ENCODE assay signal across 31 cellular contexts in genomic region chr6:11419763-11420453, GRCh38.
"Had no signal": no experiment of that assay in that cellular context is flagged by ENCODE, and none has a peak within 500 bp of the region (broad histone marks: within the 10 kb centered on the region; RNA-seq: fewer than 3 reads in every experiment).

No MANE protein-coding gene starts in this region.

- FAIRE-seq: astrocyte, colon had no signal

- H3K27me3 ChIP-seq: brain microvascular endothelial cell, esophagus squamous epithelium, gastroesophageal sphincter had no signal

- ATAC-seq: activated CD4-positive, CD25-positive, alpha-beta regulatory T cell treated with anti-CD3 and anti-CD28 coated beads, Interleukin-2, amount 50 U/mL, for 24 hours; activated CD8-positive, alpha-beta T cell treated with anti-CD3 and anti-CD28 coated beads for 36 hours; activated T-cell treated with anti-CD3 and anti-CD28 coated beads, Interleukin-2, amount 50 U/mL, for 4 hours; activated T-helper 17 cell treated with anti-CD3 and anti-CD28 coated beads, Interleukin-2, amount 50 U/mL, for 72 hours; effector memory CD8-positive, alpha-beta T cell; gastroesophageal sphincter; T-helper 17 cell had no signal

- H3K9me3 ChIP-seq: esophagus squamous epithelium, gastroesophageal sphincter had no signal

- H3K27ac ChIP-seq: brain microvascular endothelial cell, esophagus squamous epithelium, gastroesophageal sphincter, WERI-Rb-1 had no signal

- DNase-seq: activated B cell treated with CpG ODN at 0.5 μM for 24 hours; activated CD4-positive, alpha-beta T cell treated with anti-CD3 and anti-CD28 coated beads for 48 hours; activated CD4-positive, alpha-beta T cell treated with anti-CD3 and anti-CD28 coated beads, Interleukin-2, amount 50 U/mL, for 1 hour; activated CD4-positive, alpha-beta T cell treated with anti-CD3 and anti-CD28 coated beads, Interleukin-2, amount 50 U/mL, for 48 hours; activated CD8-positive, alpha-beta memory T cell treated with anti-CD3 and anti-CD28 coated beads for 24 hours; activated CD8-positive, alpha-beta T cell treated with anti-CD3 and anti-CD28 coated beads for 36 hours; activated effector memory CD4-positive, alpha-beta T cell treated with Interleukin-2 at 50 U/mL for 16 hours; activated gamma-delta T cell treated with Interleukin-2 at 50 U/mL for 16 hours; activated naive CD4-positive, alpha-beta T cell treated with anti-CD3 and anti-CD28 coated beads, Interleukin-2, amount 50 U/mL, for 16 hours; activated naive CD4-positive, alpha-beta T cell treated with Interleukin-2 at 50 U/mL for 16 hours; activated T-cell treated with anti-CD3 and anti-CD28 coated beads, Interleukin-2, amount 50 U/mL, for 4 hours; amniotic stem cell; anterior cingulate cortex; brain microvascular endothelial cell; caudate nucleus; cortex of kidney; dermis blood vessel endothelial cell; effector CD4-positive, alpha-beta T cell; effector memory CD8-positive, alpha-beta T cell; erythroblast; esophagus squamous epithelium; foreskin melanocyte; T-helper 1 cell; T-helper 17 cell; T1000; WERI-Rb-1 had no signal

- H3K4me3 ChIP-seq: esophagus squamous epithelium, gastroesophageal sphincter had no signal

- H3K4me1 ChIP-seq: gastroesophageal sphincter had no signal

- H3K36me3 ChIP-seq: brain microvascular endothelial cell, esophagus squamous epithelium, gastroesophageal sphincter, WERI-Rb-1 had no signal
